In genomic region chr9:21096901-21097255, GRCh38 we compare ENCODE assay signal across 12 cellular contexts. TPM values are rescaled to one million over a fixed set of nuclear protein-coding genes. Genes with fewer than 3 reads are reported as not detected.
A peak's percentile ranks its signal among the peaks of the same experiment; 100 is the strongest.
DNase-seq lines count a peak whose midpoint lies in the region; ATAC-seq and TF ChIP-seq lines count a peak whose summit lies in the region.
"Had no signal": no experiment of that assay in that cellular context is flagged by ENCODE, and none has a peak within 500 bp of the region (broad histone marks: within the 10 kb centered on the region; RNA-seq: fewer than 3 reads in every experiment).

No MANE protein-coding gene starts in this region.

- no peak for ATAC-seq in psoas muscle
- ATAC-seq: stimulated activated memory B cell treated with anti-CD40 and anti-IgM and Interleukin-4, amounts not matched to agents 10 μg/mL and 1 μg/mL and 100 μg/mL, for 72 hours had no signal

- DNase-seq in GM12864 (ENCODE audit: low read depth) = no peak
- peak; percentile 13 for DNase-seq in MV-4-11 (lab: John Stamatoyannopoulos, UW)
- no peak for DNase-seq in esophagus muscularis mucosa (ENCODE audit: extremely low spot score)
- no peak for DNase-seq in psoas muscle
- no peak for DNase-seq in kidney tubule cell (ENCODE audit: low spot score)
- DNase-seq in SIG-M5 (lab: John Stamatoyannopoulos, UW) = no peak
- no peak for DNase-seq in activated gamma-delta T cell (lab: John Stamatoyannopoulos, UW)
- no peak for DNase-seq in stimulated activated CD4-positive, alpha-beta T cell treated with anti-CD3 and anti-CD28 coated beads, Interleukin-2, amount 100 ng/mL, for 48 hours
- DNase-seq: NCI-H1105, Peyer's patch had no signal

- 54% methylated on average over 2 of the region's 2 CpGs for WGBS in esophagus muscularis mucosa
- WGBS in psoas muscle, 3 donors = 10 to 44% (median 11%) methylated on average over 2 of the region's 2 CpGs

- TF ChIP-seq EP300 in esophagus muscularis mucosa (IDR thresholded peaks at IDR 0.05) = no peak

- H3K4me1 ChIP-seq in esophagus muscularis mucosa = peaks cover 13 to 21% (median 19%) of the 10 kb centered on the region in 4 donors
- peaks cover 9% of the 10 kb centered on the region for H3K4me1 ChIP-seq in psoas muscle

- H3K36me3 ChIP-seq in esophagus muscularis mucosa = no peaks in the 10 kb centered on the region
- H3K36me3 ChIP-seq in psoas muscle (ENCODE audit: insufficient read depth in 1 of 2, low read depth in 1 of 2) = no peaks in the 10 kb centered on the region
- H3K36me3 ChIP-seq: Peyer's patch had no signal

- H3K9me3 ChIP-seq in esophagus muscularis mucosa = no peaks in the 10 kb centered on the region
- no peaks in the 10 kb centered on the region for H3K9me3 ChIP-seq in psoas muscle
- H3K9me3 ChIP-seq: Peyer's patch had no signal

- TF ChIP-seq POLR2A in esophagus muscularis mucosa (IDR thresholded peaks at IDR 0.05; ENCODE audit: low read depth) = no peak

- intact Hi-C loops in esophagus muscularis mucosa (cut with DNase I) (no loop called here), psoas muscle (cut with DNase I) (no loop called here)

- H3K27ac ChIP-seq in esophagus muscularis mucosa (replicated peaks in 1 of 4) (peak overlapping the region; percentile 55 to 76 (median 63)), psoas muscle (peak overlapping the region; percentile 69)

- H3K4me3 ChIP-seq in GM12864 (ENCODE audit: low read depth, low read length) (peak overlapping the region; percentile 40; the same call in 1 of the 2 replicates), esophagus muscularis mucosa (peak overlapping the region in 3 of 4 donors; percentile 33 to 42 (median 41)), psoas muscle (peak overlapping the region; percentile 53)

- no peaks in the 10 kb centered on the region for H3K27me3 ChIP-seq in esophagus muscularis mucosa
- no peaks in the 10 kb centered on the region for H3K27me3 ChIP-seq in psoas muscle (ENCODE audit: insufficient read depth in 3 of 3, low read length in 2 of 3)
- H3K27me3 ChIP-seq: Peyer's patch had no signal

- TF ChIP-seq CTCF in GM12864 (IDR thresholded peaks at IDR 0.05; ENCODE audit: low read depth, low read length, missing control alignments) (no peak), esophagus muscularis mucosa (IDR thresholded peaks at IDR 0.05) (no peak), psoas muscle (IDR thresholded peaks at IDR 0.05) (no peak)

RNA-seq across cellular contexts. Expression of gene IFNB1, which starts 19.1 kb away (rescaled TPM):
- total RNA-seq in esophagus muscularis mucosa (not detected), psoas muscle (not detected)
- not detected for polyA plus RNA-seq in psoas muscle
- total RNA-seq: dermis microvascular lymphatic vessel endothelial cell, Peyer's patch had no signal

RNA-seq across cellular contexts. Expression of gene IFNW1, which starts 44.8 kb away (rescaled TPM):
- total RNA-seq in esophagus muscularis mucosa = not detected
- not detected for total RNA-seq in psoas muscle
- polyA plus RNA-seq in psoas muscle = not detected
- total RNA-seq: dermis microvascular lymphatic vessel endothelial cell, Peyer's patch had no signal
